In the genomic region with DNA sequence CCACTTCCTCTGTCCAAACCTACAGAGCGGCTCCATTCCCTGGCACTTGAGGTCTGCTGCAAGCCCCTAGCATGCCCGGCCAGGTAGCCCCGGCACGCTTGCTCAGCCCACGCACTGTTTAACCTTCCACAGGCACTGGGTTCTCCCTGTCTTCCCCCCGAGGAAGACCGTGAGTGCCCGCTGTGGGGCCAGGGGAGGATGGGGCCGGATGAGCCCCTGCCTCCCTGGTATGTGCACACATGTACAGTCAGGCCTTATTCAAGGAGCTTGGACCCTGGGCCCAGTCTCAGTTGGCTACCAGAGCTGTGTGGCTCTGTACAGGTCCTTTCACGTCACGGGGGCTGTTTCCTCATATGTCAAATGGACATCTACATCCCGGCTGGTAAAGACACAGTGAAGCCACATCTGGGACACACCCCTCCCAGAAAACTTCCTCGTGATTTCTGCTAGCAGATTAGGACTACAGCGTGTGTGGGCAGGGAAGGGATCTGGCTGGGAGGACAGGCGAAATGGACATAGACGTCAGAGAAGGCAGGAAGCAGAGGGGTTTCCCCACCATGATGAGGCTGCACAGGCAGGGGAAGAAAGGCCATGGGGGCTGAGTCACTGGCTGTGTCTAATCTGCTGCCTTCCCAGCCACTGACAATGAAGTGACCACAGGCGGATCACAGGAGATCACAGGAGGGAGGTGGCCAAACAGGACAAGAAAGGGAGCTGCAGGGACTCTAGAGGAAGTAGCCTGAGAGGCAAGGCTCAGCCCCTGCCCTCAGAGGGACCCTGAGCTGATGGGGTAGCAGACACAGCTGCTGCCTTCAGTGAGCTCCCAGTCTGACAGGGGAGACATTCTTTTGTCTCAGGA, we compare ENCODE assay signal across 1 cellular context.
TF ChIP-seq lines count a peak whose summit lies in the region.

No MANE protein-coding gene starts in this region.

TF ChIP-seq in K562, 482 proteins besides CTCF, POLR2A, EP300 and RAD21 (continued from another document and continues in another):
- TF ChIP-seq, protein P1, sequence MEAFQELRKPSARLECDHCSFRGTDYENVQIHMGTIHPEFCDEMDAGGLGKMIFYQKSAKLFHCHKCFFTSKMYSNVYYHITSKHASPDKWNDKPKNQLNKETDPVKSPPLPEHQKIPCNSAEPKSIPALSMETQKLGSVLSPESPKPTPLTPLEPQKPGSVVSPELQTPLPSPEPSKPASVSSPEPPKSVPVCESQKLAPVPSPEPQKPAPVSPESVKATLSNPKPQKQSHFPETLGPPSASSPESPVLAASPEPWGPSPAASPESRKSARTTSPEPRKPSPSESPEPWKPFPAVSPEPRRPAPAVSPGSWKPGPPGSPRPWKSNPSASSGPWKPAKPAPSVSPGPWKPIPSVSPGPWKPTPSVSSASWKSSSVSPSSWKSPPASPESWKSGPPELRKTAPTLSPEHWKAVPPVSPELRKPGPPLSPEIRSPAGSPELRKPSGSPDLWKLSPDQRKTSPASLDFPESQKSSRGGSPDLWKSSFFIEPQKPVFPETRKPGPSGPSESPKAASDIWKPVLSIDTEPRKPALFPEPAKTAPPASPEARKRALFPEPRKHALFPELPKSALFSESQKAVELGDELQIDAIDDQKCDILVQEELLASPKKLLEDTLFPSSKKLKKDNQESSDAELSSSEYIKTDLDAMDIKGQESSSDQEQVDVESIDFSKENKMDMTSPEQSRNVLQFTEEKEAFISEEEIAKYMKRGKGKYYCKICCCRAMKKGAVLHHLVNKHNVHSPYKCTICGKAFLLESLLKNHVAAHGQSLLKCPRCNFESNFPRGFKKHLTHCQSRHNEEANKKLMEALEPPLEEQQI (IDR thresholded peaks at IDR 0.05) = no peak; the same call in 1 of the 2 replicates
- no peak for TF ChIP-seq KDM4B (IDR thresholded peaks at IDR 0.05; ENCODE audit: borderline replicate concordance in 2 of 2, low read depth in 1 of 2)
- no peak for TF ChIP-seq POLR2H (tag; IDR thresholded peaks at IDR 0.05; ENCODE audit: low read depth)
- TF ChIP-seq ZNF778 (CRISPR knock-in tag; IDR thresholded peaks at IDR 0.05) = no peak
- peak in 1 of 2 experiments; percentile 70; a peak in 1 of 4 replicates for TF ChIP-seq FOXA3 (CRISPR knock-in tag; conservative IDR thresholded peaks at IDR 0.05 in 1 of 2, IDR thresholded peaks at IDR 0.05 in 1 of 2)
- no peak for TF ChIP-seq NR2F6 (CRISPR knock-in tag; IDR thresholded peaks at IDR 0.05)
- no peak for TF ChIP-seq HMG20B (CRISPR knock-in tag; IDR thresholded peaks at IDR 0.05)
- TF ChIP-seq ZNF121 (CRISPR knock-in tag; conservative IDR thresholded peaks at IDR 0.05) = peak; percentile 96
- no peak for TF ChIP-seq YBX1 (IDR thresholded peaks at IDR 0.05)
- TF ChIP-seq ZSCAN32 (CRISPR knock-in tag; IDR thresholded peaks at IDR 0.05) = peak; percentile 41; the same call in 1 of the 2 replicates
- no peak for TF ChIP-seq ZNF518B (CRISPR knock-in tag; IDR thresholded peaks at IDR 0.05)
- peak; percentile 91 for TF ChIP-seq TFAP4 (CRISPR knock-in tag; IDR thresholded peaks at IDR 0.05; ENCODE audit: borderline replicate concordance)
- TF ChIP-seq ELF4 (CRISPR knock-in tag; IDR thresholded peaks at IDR 0.05) = no peak
- TF ChIP-seq LARP7 (IDR thresholded peaks at IDR 0.05) = no peak
- TF ChIP-seq, protein P2, sequence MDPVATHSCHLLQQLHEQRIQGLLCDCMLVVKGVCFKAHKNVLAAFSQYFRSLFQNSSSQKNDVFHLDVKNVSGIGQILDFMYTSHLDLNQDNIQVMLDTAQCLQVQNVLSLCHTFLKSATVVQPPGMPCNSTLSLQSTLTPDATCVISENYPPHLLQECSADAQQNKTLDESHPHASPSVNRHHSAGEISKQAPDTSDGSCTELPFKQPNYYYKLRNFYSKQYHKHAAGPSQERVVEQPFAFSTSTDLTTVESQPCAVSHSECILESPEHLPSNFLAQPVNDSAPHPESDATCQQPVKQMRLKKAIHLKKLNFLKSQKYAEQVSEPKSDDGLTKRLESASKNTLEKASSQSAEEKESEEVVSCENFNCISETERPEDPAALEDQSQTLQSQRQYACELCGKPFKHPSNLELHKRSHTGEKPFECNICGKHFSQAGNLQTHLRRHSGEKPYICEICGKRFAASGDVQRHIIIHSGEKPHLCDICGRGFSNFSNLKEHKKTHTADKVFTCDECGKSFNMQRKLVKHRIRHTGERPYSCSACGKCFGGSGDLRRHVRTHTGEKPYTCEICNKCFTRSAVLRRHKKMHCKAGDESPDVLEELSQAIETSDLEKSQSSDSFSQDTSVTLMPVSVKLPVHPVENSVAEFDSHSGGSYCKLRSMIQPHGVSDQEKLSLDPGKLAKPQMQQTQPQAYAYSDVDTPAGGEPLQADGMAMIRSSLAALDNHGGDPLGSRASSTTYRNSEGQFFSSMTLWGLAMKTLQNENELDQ (CRISPR knock-in tag; IDR thresholded peaks at IDR 0.05; ENCODE audit: borderline replicate concordance) = no peak
- TF ChIP-seq NR2C1 (IDR thresholded peaks at IDR 0.05) = no peak
- TF ChIP-seq NR2C1 (tag; IDR thresholded peaks at IDR 0.05) = peak; percentile 13; the same call in 1 of the 2 replicates
- TF ChIP-seq ASH1L (IDR thresholded peaks at IDR 0.05; ENCODE audit: borderline replicate concordance, low read depth, partially characterized antibody) = no peak
- TF ChIP-seq EGR1 (conservative IDR thresholded peaks at IDR 0.05) = peak; percentile 92
- TF ChIP-seq, protein P3, sequence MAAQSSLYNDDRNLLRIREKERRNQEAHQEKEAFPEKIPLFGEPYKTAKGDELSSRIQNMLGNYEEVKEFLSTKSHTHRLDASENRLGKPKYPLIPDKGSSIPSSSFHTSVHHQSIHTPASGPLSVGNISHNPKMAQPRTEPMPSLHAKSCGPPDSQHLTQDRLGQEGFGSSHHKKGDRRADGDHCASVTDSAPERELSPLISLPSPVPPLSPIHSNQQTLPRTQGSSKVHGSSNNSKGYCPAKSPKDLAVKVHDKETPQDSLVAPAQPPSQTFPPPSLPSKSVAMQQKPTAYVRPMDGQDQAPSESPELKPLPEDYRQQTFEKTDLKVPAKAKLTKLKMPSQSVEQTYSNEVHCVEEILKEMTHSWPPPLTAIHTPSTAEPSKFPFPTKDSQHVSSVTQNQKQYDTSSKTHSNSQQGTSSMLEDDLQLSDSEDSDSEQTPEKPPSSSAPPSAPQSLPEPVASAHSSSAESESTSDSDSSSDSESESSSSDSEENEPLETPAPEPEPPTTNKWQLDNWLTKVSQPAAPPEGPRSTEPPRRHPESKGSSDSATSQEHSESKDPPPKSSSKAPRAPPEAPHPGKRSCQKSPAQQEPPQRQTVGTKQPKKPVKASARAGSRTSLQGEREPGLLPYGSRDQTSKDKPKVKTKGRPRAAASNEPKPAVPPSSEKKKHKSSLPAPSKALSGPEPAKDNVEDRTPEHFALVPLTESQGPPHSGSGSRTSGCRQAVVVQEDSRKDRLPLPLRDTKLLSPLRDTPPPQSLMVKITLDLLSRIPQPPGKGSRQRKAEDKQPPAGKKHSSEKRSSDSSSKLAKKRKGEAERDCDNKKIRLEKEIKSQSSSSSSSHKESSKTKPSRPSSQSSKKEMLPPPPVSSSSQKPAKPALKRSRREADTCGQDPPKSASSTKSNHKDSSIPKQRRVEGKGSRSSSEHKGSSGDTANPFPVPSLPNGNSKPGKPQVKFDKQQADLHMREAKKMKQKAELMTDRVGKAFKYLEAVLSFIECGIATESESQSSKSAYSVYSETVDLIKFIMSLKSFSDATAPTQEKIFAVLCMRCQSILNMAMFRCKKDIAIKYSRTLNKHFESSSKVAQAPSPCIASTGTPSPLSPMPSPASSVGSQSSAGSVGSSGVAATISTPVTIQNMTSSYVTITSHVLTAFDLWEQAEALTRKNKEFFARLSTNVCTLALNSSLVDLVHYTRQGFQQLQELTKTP (IDR thresholded peaks at IDR 0.05; ENCODE audit: low read depth in 1 of 2, partially characterized antibody in 2 of 2) = peak; percentile 73 to 80
- TF ChIP-seq HINFP (tag; conservative IDR thresholded peaks at IDR 0.05; ENCODE audit: low read depth) = peak; percentile 3; the same call in 1 of the 2 replicates
- no peak for TF ChIP-seq DMBX1 (CRISPR knock-in tag; IDR thresholded peaks at IDR 0.05; ENCODE audit: borderline replicate concordance)
- TF ChIP-seq FOXM1 (IDR thresholded peaks at IDR 0.05; ENCODE audit: low read depth) = peak; percentile 14; the same call in 1 of the 2 replicates
- no peak for TF ChIP-seq FOXM1 (CRISPR knock-in tag; IDR thresholded peaks at IDR 0.05; ENCODE audit: low read depth)
- TF ChIP-seq NUFIP1 (IDR thresholded peaks at IDR 0.05; ENCODE audit: partially characterized antibody) = peak; percentile 66
- no peak for TF ChIP-seq ZNF282 (CRISPR knock-in tag; IDR thresholded peaks at IDR 0.05)
- peak; percentile 76; the same call in 1 of the 2 replicates for TF ChIP-seq ESRRA (IDR thresholded peaks at IDR 0.05; ENCODE audit: borderline replicate concordance, low read depth)
- TF ChIP-seq SLC30A9 (CRISPR knock-in tag; IDR thresholded peaks at IDR 0.05) = no peak
- no peak for TF ChIP-seq ZC3H4 (CRISPR knock-in tag; IDR thresholded peaks at IDR 0.05; ENCODE audit: borderline replicate concordance)
- TF ChIP-seq NBN (IDR thresholded peaks at IDR 0.05; ENCODE audit: low read depth) = peak; percentile 97
- TF ChIP-seq MYC (IDR thresholded peaks at IDR 0.05; ENCODE audit: low read depth, low read length) = peak; percentile 74
- peak; percentile 63; the same call in 1 of the 2 replicates for TF ChIP-seq MYC (CRISPR knock-in tag; IDR thresholded peaks at IDR 0.05; ENCODE audit: borderline replicate concordance, low read depth)
- TF ChIP-seq MCM5 (IDR thresholded peaks at IDR 0.05; ENCODE audit: low read depth) = no peak
- TF ChIP-seq RB1 (IDR thresholded peaks at IDR 0.05; ENCODE audit: low read depth) = peak; percentile 9; the same call in 1 of the 2 replicates
- peak; percentile 88 for TF ChIP-seq ZNF584 (CRISPR knock-in tag; IDR thresholded peaks at IDR 0.05; ENCODE audit: low read depth)
- TF ChIP-seq TEAD1 (CRISPR knock-in tag; IDR thresholded peaks at IDR 0.05) = peak; percentile 26 to 40; a peak in 1 of 4 replicates
- TF ChIP-seq MLX (CRISPR knock-in tag; conservative IDR thresholded peaks at IDR 0.05) = no peak
- TF ChIP-seq SRF (CRISPR knock-in tag; IDR thresholded peaks at IDR 0.05) = peak in 1 of 2 experiments; percentile 75; a peak in 2 of 4 replicates
- TF ChIP-seq NELFE (IDR thresholded peaks at IDR 0.05; ENCODE audit: insufficient read depth, insufficient read length) = no peak
- TF ChIP-seq ZNF696 (CRISPR knock-in tag; conservative IDR thresholded peaks at IDR 0.05) = no peak
- TF ChIP-seq ZBTB5 (IDR thresholded peaks at IDR 0.05) = peak; percentile 96
- TF ChIP-seq MTF1 (CRISPR knock-in tag; IDR thresholded peaks at IDR 0.05; ENCODE audit: borderline replicate concordance) = no peak
- no peak for TF ChIP-seq ZNF75A (CRISPR knock-in tag; IDR thresholded peaks at IDR 0.05)
- TF ChIP-seq ZFP30 (CRISPR knock-in tag; IDR thresholded peaks at IDR 0.05; ENCODE audit: borderline replicate concordance) = no peak
